9 cellular contexts compared by ENCODE assay signal in the genomic region with DNA sequence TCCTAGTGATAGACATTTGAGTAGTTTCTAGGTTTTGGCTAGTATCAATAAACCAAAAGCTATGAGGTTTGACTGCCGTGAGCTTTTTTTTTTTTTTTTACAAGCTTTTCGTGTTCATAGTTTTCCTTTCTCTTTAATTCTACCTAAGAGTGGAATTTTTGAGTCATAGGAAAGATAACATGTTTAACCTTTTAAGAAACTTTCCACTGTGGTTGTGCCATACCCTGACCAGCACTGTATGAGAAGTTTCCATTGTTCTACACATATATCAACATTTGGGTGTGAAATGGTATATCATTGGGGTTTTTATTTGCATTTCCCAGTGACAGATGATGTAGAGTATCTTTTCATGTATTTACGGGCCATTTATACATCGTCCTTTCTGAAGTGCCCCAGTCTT.
A peak's percentile ranks its signal among the peaks of the same experiment; 100 is the strongest.
DNase-seq lines count a peak whose midpoint lies in the region; ATAC-seq lines count a peak whose summit lies in the region.
"Had no signal": no experiment of that assay in that cellular context is flagged by ENCODE, and none has a peak within 500 bp of the region (broad histone marks: within the 10 kb centered on the region; RNA-seq: fewer than 3 reads in every experiment).

No MANE protein-coding gene starts in this region.

- H3K36me3 Mint-ChIP-seq in activated naive CD4-positive, alpha-beta T cell treated with anti-CD3 and anti-CD28 coated beads, Interleukin-2, amount 10 ng/mL, durations not matched to agents 7 days and 5 days: peaks cover 58% of the 10 kb centered on the region
- peaks cover 65% of the 10 kb centered on the region for H3K36me3 Mint-ChIP-seq in stimulated activated naive CD8-positive, alpha-beta T cell treated with anti-CD3 and anti-CD28 coated beads, Interleukin-15, Interleukin-2, amounts not matched to agents 100 ng/mL and 50 ng/mL, for 24 hours (ENCODE audit: low read depth)

- peak; percentile 33 for DNase-seq in activated naive CD4-positive, alpha-beta T cell treated with Interleukin-2 at 50 U/mL for 16 hours
- DNase-seq in activated naive CD4-positive, alpha-beta T cell treated with anti-CD3 and anti-CD28 coated beads, Interleukin-2, amount 50 U/mL, for 16 hours: no peak
- DNase-seq in activated naive CD4-positive, alpha-beta T cell treated with anti-CD3 and anti-CD28 coated beads, Interleukin-2, amount 10 ng/mL, durations not matched to agents 7 days and 5 days: no peak
- DNase-seq in NOMO-1 (lab: John Stamatoyannopoulos, UW; ENCODE audit: unreplicated experiment in 2 of 2) (no peak), NCI-H524 (lab: John Stamatoyannopoulos, UW) (no peak), epidermal melanocyte (ENCODE audit: insufficient read length, low spot score) (no peak)
- DNase-seq: NCI-H82 had no signal

- CTCF ChIA-PET in activated naive CD4-positive, alpha-beta T cell treated with anti-CD3 and anti-CD28 coated beads, Interleukin-2, amount 10 ng/mL, durations not matched to agents 7 days and 5 days (lab: Charles Lee): interaction anchor here (1.5 kb wide), 1 partner anchor 30 kb away, joined by 3 read pairs; no protein-coding TSS in a partner anchor

- H3K27me3 Mint-ChIP-seq in activated naive CD4-positive, alpha-beta T cell treated with anti-CD3 and anti-CD28 coated beads, Interleukin-2, amount 10 ng/mL, durations not matched to agents 7 days and 5 days: no peaks in the 10 kb centered on the region
- H3K27me3 Mint-ChIP-seq in stimulated activated naive CD8-positive, alpha-beta T cell treated with anti-CD3 and anti-CD28 coated beads, Interleukin-15, Interleukin-2, amounts not matched to agents 100 ng/mL and 50 ng/mL, for 24 hours: no peaks in the 10 kb centered on the region

- H3K4me1 Mint-ChIP-seq in activated naive CD4-positive, alpha-beta T cell treated with anti-CD3 and anti-CD28 coated beads, Interleukin-2, amount 10 ng/mL, durations not matched to agents 7 days and 5 days: peaks cover 35% of the 10 kb centered on the region
- peaks cover 76% of the 10 kb centered on the region for H3K4me1 Mint-ChIP-seq in stimulated activated naive CD8-positive, alpha-beta T cell treated with anti-CD3 and anti-CD28 coated beads, Interleukin-15, Interleukin-2, amounts not matched to agents 100 ng/mL and 50 ng/mL, for 24 hours (ENCODE audit: low read depth)

- no peaks in the 10 kb centered on the region for H3K9me3 Mint-ChIP-seq in activated naive CD4-positive, alpha-beta T cell treated with anti-CD3 and anti-CD28 coated beads, Interleukin-2, amount 10 ng/mL, durations not matched to agents 7 days and 5 days
- peaks cover 3% of the 10 kb centered on the region for H3K9me3 Mint-ChIP-seq in stimulated activated naive CD8-positive, alpha-beta T cell treated with anti-CD3 and anti-CD28 coated beads, Interleukin-15, Interleukin-2, amounts not matched to agents 100 ng/mL and 50 ng/mL, for 24 hours

- peak overlapping the region; percentile 62 for H3K27ac Mint-ChIP-seq in activated naive CD4-positive, alpha-beta T cell treated with anti-CD3 and anti-CD28 coated beads, Interleukin-2, amount 10 ng/mL, durations not matched to agents 7 days and 5 days
- peak overlapping the region; percentile 94 for H3K27ac Mint-ChIP-seq in stimulated activated naive CD8-positive, alpha-beta T cell treated with anti-CD3 and anti-CD28 coated beads, Interleukin-15, Interleukin-2, amounts not matched to agents 100 ng/mL and 50 ng/mL, for 24 hours

- peak overlapping the region; percentile 30 for H3K4me3 Mint-ChIP-seq in activated naive CD4-positive, alpha-beta T cell treated with anti-CD3 and anti-CD28 coated beads, Interleukin-2, amount 10 ng/mL, durations not matched to agents 7 days and 5 days
- peak overlapping the region; percentile 75 for H3K4me3 Mint-ChIP-seq in stimulated activated naive CD8-positive, alpha-beta T cell treated with anti-CD3 and anti-CD28 coated beads, Interleukin-15, Interleukin-2, amounts not matched to agents 100 ng/mL and 50 ng/mL, for 24 hours

- peak; percentile 78 for ATAC-seq in HG03095 (IDR thresholded peaks at IDR 0.05; ENCODE audit: unreplicated experiment)
